In the genomic region with DNA sequence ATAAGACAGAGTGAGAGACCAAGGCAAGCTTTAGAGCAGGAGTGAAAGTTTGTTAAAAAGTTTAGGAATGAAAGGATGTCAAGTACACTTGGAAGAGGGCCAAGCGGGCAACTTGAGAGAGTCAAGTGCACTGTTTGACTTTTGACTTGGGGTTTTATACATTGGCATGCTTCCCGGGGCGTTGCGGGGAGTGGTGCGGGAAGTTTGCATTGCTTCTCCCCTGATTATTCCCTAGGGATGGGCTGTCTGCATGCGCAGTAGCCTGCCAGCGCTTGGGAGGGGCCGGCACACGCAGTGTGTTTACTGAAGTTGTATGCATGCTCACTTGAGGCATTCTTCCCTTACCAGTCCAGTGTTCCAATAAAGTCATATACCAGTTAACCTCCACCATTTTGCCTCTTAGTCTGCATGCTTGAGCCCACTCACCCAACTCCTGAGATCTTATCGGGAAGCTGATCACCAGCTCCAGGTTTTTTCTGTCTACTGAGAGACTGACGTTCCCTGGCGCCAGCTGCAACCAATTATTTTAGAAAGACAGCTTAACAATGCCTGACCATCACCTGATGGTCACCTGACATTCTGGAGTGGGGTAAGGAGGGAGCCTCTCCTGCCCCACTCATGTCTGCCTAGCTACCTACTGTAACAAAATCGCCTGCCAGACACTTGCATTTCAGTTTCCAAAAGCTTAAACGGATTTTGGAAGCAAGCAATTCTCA, we compare ENCODE assay signal across 16 cellular contexts. TPM values are rescaled to one million over a fixed set of nuclear protein-coding genes. Genes with fewer than 3 reads are reported as not detected.
A peak's percentile ranks its signal among the peaks of the same experiment; 100 is the strongest.
DNase-seq lines count a peak whose midpoint lies in the region; ATAC-seq and TF ChIP-seq lines count a peak whose summit lies in the region.
"Had no signal": no experiment of that assay in that cellular context is flagged by ENCODE, and none has a peak within 500 bp of the region (broad histone marks: within the 10 kb centered on the region; RNA-seq: fewer than 3 reads in every experiment).

No MANE protein-coding gene starts in this region.

- H3K9ac ChIP-seq in neural progenitor cell, result no peak overlapping the region

- H3K9me3 ChIP-seq in HEK293 (ENCODE audit: control insufficient read depth, insufficient read depth, low read depth, low read length), result no peaks in the 10 kb centered on the region
- H3K9me3 ChIP-seq in neural progenitor cell (ENCODE audit: low read depth), result no peaks in the 10 kb centered on the region
- H3K9me3 ChIP-seq in uterus, result no peaks in the 10 kb centered on the region
- H3K9me3 ChIP-seq: neutrophil had no signal

- peaks cover 2% of the 10 kb centered on the region for H3K36me3 Mint-ChIP-seq in neural progenitor cell

- peak overlapping the region; percentile 20; the same call in 1 of the 2 replicates for H3K27ac ChIP-seq in HEK293 (ENCODE audit: extremely low read depth, low read depth, low read length)
- no peak overlapping the region for H3K27ac ChIP-seq in neural progenitor cell
- no peak overlapping the region for H3K27ac ChIP-seq in uterus
- H3K27ac ChIP-seq: neutrophil had no signal

- H3K27me3 ChIP-seq in neural progenitor cell (no peaks in the 10 kb centered on the region), uterus (no peaks in the 10 kb centered on the region)
- H3K27me3 ChIP-seq: neutrophil had no signal

- H3K79me2 ChIP-seq in neural progenitor cell (ENCODE audit: low read depth), result no peaks in the 10 kb centered on the region

- TF ChIP-seq POLR2A in uterus (IDR thresholded peaks at IDR 0.05), result no peak

- H3K4me3 ChIP-seq in HEK293 (ENCODE audit: low read depth, low read length) (no peak overlapping the region), neural progenitor cell (no peak overlapping the region), uterus (no peak overlapping the region)

- H3K4me2 ChIP-seq in neural progenitor cell, result no peak overlapping the region

- H3K4me1 Mint-ChIP-seq in neural progenitor cell, result peaks cover 2% of the 10 kb centered on the region
- H3K4me1 Mint-ChIP-seq: activated naive CD8-positive, alpha-beta T cell treated with anti-CD3 and anti-CD28 coated beads, Interleukin-2, amount 50 U/mL, for 24 hours; T-helper 17 cell had no signal

- peaks cover 9% of the 10 kb centered on the region for H3K4me1 ChIP-seq in HEK293 (ENCODE audit: control insufficient read depth, insufficient read depth, low read length)
- no peaks in the 10 kb centered on the region for H3K4me1 ChIP-seq in neural progenitor cell
- no peaks in the 10 kb centered on the region for H3K4me1 ChIP-seq in uterus

- no peak overlapping the region for H2AFZ ChIP-seq in neural progenitor cell (replicated peaks)

- no peaks in the 10 kb centered on the region for H4K20me1 ChIP-seq in neural progenitor cell (ENCODE audit: low read depth)

- peak overlapping the region; percentile 79 for H3K27ac Mint-ChIP-seq in neural progenitor cell
- H3K27ac Mint-ChIP-seq: activated naive CD8-positive, alpha-beta T cell treated with anti-CD3 and anti-CD28 coated beads, Interleukin-2, amount 50 U/mL, for 24 hours; mesothelial cell of epicardium; T-helper 17 cell had no signal

- peaks cover 2% of the 10 kb centered on the region for H3K27me3 Mint-ChIP-seq in neural progenitor cell (ENCODE audit: insufficient read depth, low read depth)
- H3K27me3 Mint-ChIP-seq: activated naive CD8-positive, alpha-beta T cell treated with anti-CD3 and anti-CD28 coated beads, Interleukin-2, amount 50 U/mL, for 24 hours had no signal

- ATAC-seq in HG02642 (IDR thresholded peaks at IDR 0.05; ENCODE audit: poor library complexity, unreplicated experiment), result no peak
- ATAC-seq: activated CD4-positive, CD25-positive, alpha-beta regulatory T cell treated with anti-CD3 and anti-CD28 coated beads, Interleukin-2, amount 50 U/mL, for 24 hours; activated naive CD8-positive, alpha-beta T cell treated with anti-CD3 and anti-CD28 coated beads, Interleukin-2, amount 50 U/mL, for 24 hours; T-helper 17 cell had no signal

- H3F3A ChIP-seq in neural progenitor cell (ENCODE audit: low read depth), result no peaks in the 10 kb centered on the region

- intact Hi-C loops in uterus (cut with DNase I; ENCODE audit: low total_unique reads), result no loop called here

- peaks cover 10% of the 10 kb centered on the region for H3K9me3 Mint-ChIP-seq in neural progenitor cell
- H3K9me3 Mint-ChIP-seq: activated naive CD8-positive, alpha-beta T cell treated with anti-CD3 and anti-CD28 coated beads, Interleukin-2, amount 50 U/mL, for 24 hours had no signal

- TF ChIP-seq CTCF in HEK293 (tag by site-specific recombination; IDR thresholded peaks at IDR 0.05) (no peak), neural progenitor cell (IDR thresholded peaks at IDR 0.05) (no peak), uterus (IDR thresholded peaks at IDR 0.05) (no peak)

- H3K4me3 Mint-ChIP-seq in neural progenitor cell, result no peak overlapping the region
- H3K4me3 Mint-ChIP-seq: activated naive CD8-positive, alpha-beta T cell treated with anti-CD3 and anti-CD28 coated beads, Interleukin-2, amount 50 U/mL, for 24 hours; mesothelial cell of epicardium; T-helper 17 cell had no signal

- peak; percentile 82 for DNase-seq in NCI-H146 (lab: John Stamatoyannopoulos, UW)
- DNase-seq in NCI-H748 treated with DMSO at 0.1 percent for 48 hours (lab: John Stamatoyannopoulos, UW), result peak; percentile 82
- DNase-seq in neural progenitor cell (ENCODE audit: low spot score), result no peak
- DNase-seq in uterus, result no peak
- DNase-seq in dedifferentiated amniotic fluid mesenchymal stem cell (ENCODE audit: extremely low spot score), result no peak
- DNase-seq: activated naive CD8-positive, alpha-beta T cell treated with anti-CD3 and anti-CD28 coated beads, Interleukin-2, amount 50 U/mL, for 24 hours; AML-193; effector memory CD4-positive, alpha-beta T cell; NK-92 treated with Interleukin-12 subunit alpha and Interleukin-12 subunit beta, amount 100 ng/mL, for 24 hours; stimulated activated CD4-positive, alpha-beta T cell treated with anti-CD3 and anti-CD28 coated beads, Interleukin-2, amount 100 ng/mL, for 24 hours; T-helper 17 cell had no signal

- POLR2A ChIA-PET in HEK293 (lab: Yijun Ruan, JAX), result no interaction called here

- H3K36me3 ChIP-seq in HEK293 (ENCODE audit: control insufficient read depth in 2 of 2, insufficient read depth in 1 of 2, low read length in 2 of 2) (no peaks in the 10 kb centered on the region), neural progenitor cell (no peaks in the 10 kb centered on the region), uterus (no peaks in the 10 kb centered on the region)
- H3K36me3 ChIP-seq: neutrophil had no signal

- CTCF ChIA-PET in HEK293 (lab: Yijun Ruan, JAX), result no interaction called here

TF ChIP-seq in HEK293, 187 proteins besides CTCF, POLR2A, EP300 and RAD21 (continues in another document):
- TF ChIP-seq ZNF776 (tag by site-specific recombination; IDR thresholded peaks at IDR 0.05; ENCODE audit: borderline replicate concordance), result no peak
- TF ChIP-seq, protein P1, sequence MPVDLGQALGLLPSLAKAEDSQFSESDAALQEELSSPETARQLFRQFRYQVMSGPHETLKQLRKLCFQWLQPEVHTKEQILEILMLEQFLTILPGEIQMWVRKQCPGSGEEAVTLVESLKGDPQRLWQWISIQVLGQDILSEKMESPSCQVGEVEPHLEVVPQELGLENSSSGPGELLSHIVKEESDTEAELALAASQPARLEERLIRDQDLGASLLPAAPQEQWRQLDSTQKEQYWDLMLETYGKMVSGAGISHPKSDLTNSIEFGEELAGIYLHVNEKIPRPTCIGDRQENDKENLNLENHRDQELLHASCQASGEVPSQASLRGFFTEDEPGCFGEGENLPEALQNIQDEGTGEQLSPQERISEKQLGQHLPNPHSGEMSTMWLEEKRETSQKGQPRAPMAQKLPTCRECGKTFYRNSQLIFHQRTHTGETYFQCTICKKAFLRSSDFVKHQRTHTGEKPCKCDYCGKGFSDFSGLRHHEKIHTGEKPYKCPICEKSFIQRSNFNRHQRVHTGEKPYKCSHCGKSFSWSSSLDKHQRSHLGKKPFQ (tag by site-specific recombination; IDR thresholded peaks at IDR 0.05), result no peak
- TF ChIP-seq ZNF133 (tag by site-specific recombination; IDR thresholded peaks at IDR 0.05), result no peak
- TF ChIP-seq KLF9 (tag by site-specific recombination; IDR thresholded peaks at IDR 0.05; ENCODE audit: low read depth), result no peak
- no peak for TF ChIP-seq GLIS2 (tag by site-specific recombination; IDR thresholded peaks at IDR 0.05)
- no peak for TF ChIP-seq ZNF324 (tag by site-specific recombination; IDR thresholded peaks at IDR 0.05)
- TF ChIP-seq ZNF114 (tag by site-specific recombination; IDR thresholded peaks at IDR 0.05), result no peak
- peak; percentile 35; the same call in 1 of the 2 replicates for TF ChIP-seq IKZF3 (tag by site-specific recombination; IDR thresholded peaks at IDR 0.05)
- no peak for TF ChIP-seq ZSCAN30 (tag by site-specific recombination; IDR thresholded peaks at IDR 0.05)
- no peak for TF ChIP-seq OVOL3 (tag by site-specific recombination; IDR thresholded peaks at IDR 0.05)
- TF ChIP-seq ZNF658 (tag by site-specific recombination; IDR thresholded peaks at IDR 0.05), result no peak
- peak; percentile 43; the same call in 1 of the 2 replicates for TF ChIP-seq ZEB2 (tag by site-specific recombination; IDR thresholded peaks at IDR 0.05)
- TF ChIP-seq ZNF138 (tag by site-specific recombination; IDR thresholded peaks at IDR 0.05; ENCODE audit: borderline replicate concordance), result no peak

RNA-seq across cellular contexts. Expression of a gene that starts 53.2 kb away (rescaled TPM):
- 3.3 and 3.4 TPM in 2 replicates for total RNA-seq in neural progenitor cell (ENCODE audit: low replicate concordance)
- 10 to 100 TPM in 2 of 4 donors, 1 to 10 TPM in 2; 1.5 to 49.6 (median 10.5) TPM for total RNA-seq in uterus

Comparison
In these comparisons a context has a peak if more than half of its experiments do, and no peak if none do; other contexts are left out.
1. DNase-seq: peak in NCI-H146 (single experiment) and NCI-H748 treated with DMSO at 0.1 percent for 48 hours (single experiment); none in neural progenitor cell (single experiment), uterus (0 of 2) and dedifferentiated amniotic fluid mesenchymal stem cell (single experiment).